In genomic region chr22:23289851-23290724, GRCh38 we compare ENCODE assay signal across 9 cellular contexts.
DNase-seq lines count a peak whose midpoint lies in the region; ATAC-seq and TF ChIP-seq lines count a peak whose summit lies in the region.
"Had no signal": no experiment of that assay in that cellular context is flagged by ENCODE, and none has a peak within 500 bp of the region (broad histone marks: within the 10 kb centered on the region; RNA-seq: fewer than 3 reads in every experiment).

No MANE protein-coding gene starts in this region.

- H3K36me3 ChIP-seq in HEK293 (ENCODE audit: control insufficient read depth in 2 of 2, insufficient read depth in 1 of 2, low read length in 2 of 2) = peaks cover 15 to 97% of the 10 kb centered on the region in 2 experiments; a peak in 2 of 3 replicates

- intact Hi-C loops in CD14-positive monocyte (cut with micrococcal nuclease) = loop anchor here in 1 of 2 donors (10.0 kb wide), 1 partner anchor 335 kb away; no protein-coding TSS in a partner anchor

- H3K9me3 Mint-ChIP-seq in CD14-positive monocyte (peaks cover 0 to 1% (median 0%) of the 10 kb centered on the region in 7 donors), T-cell (no peaks in the 10 kb centered on the region)
- H3K9me3 Mint-ChIP-seq: IgD-negative memory B cell had no signal

- POLR2A ChIA-PET in HEK293 (lab: Yijun Ruan, JAX) = no interaction called here
- POLR2A ChIA-PET in T-cell (lab: Charles Lee) = interaction anchor here in 1 of 2 donors (0.6 kb wide), 1 partner anchor 146 kb away, joined by 3 read pairs; no protein-coding TSS in a partner anchor

- no peak overlapping the region for H3K27ac ChIP-seq in HEK293 (ENCODE audit: extremely low read depth, low read depth, low read length)
- H3K27ac ChIP-seq in angular gyrus (ENCODE audit: low read depth, low read length) = peak overlapping the region; percentile 32

- H3K4me1 Mint-ChIP-seq in CD14-positive monocyte = no peaks in the 10 kb centered on the region
- H3K4me1 Mint-ChIP-seq in T-cell = no peaks in the 10 kb centered on the region
- H3K4me1 Mint-ChIP-seq: IgD-negative memory B cell had no signal

- TF ChIP-seq CTCF in CD14-positive monocyte (IDR thresholded peaks at IDR 0.05) = peak; percentile 88
- TF ChIP-seq CTCF in HEK293 (tag by site-specific recombination; IDR thresholded peaks at IDR 0.05) = peak; percentile 59

- no peaks in the 10 kb centered on the region for H3K9me3 ChIP-seq in HEK293 (ENCODE audit: control insufficient read depth, insufficient read depth, low read depth, low read length)

- CTCF ChIA-PET in HEK293 (lab: Yijun Ruan, JAX) = interaction anchor here (0.6 to 4.1 kb wide), 30 partner anchors 8 to 349 kb away, joined by 3 to 28 read pairs (median 4); partner anchors contain the start of gene BCR
- CTCF ChIA-PET in T-cell (lab: Charles Lee) = interaction anchor here in 1 of 2 donors (1.0 to 2.0 kb wide), 4 partner anchors 11 to 117 kb away, joined by 3 to 8 read pairs (median 3); no protein-coding TSS in a partner anchor

- no peak for DNase-seq in CD14-positive monocyte (ENCODE audit: low spot score)
- peak in 31 of 34 experiments; percentile 12 to 61 (median 48) for DNase-seq in T-cell
- peak; percentile 92 for DNase-seq in iPS-NIHi7 (ENCODE audit: extremely low spot score)
- peak; percentile 29 to 39 (median 37) for DNase-seq in stimulated activated CD4-positive, alpha-beta T cell treated with anti-CD3 and anti-CD28 coated beads, Interleukin-1b, Interleukin-23, amount 100 ng/mL, for 24 hours (ENCODE audit: low read depth in 4 of 4, low spot score in 1 of 4)

- no peaks in the 10 kb centered on the region for H3K27me3 Mint-ChIP-seq in CD14-positive monocyte (ENCODE audit: low read depth in 3 of 3)
- no peaks in the 10 kb centered on the region for H3K27me3 Mint-ChIP-seq in T-cell
- H3K27me3 Mint-ChIP-seq: IgD-negative memory B cell had no signal

- ATAC-seq in T-cell (replicated peaks in 1 of 4) (peak; percentile 42 to 70 (median 59)), GM18867 (IDR thresholded peaks at IDR 0.05; ENCODE audit: unreplicated experiment) (no peak), GM19463 (IDR thresholded peaks at IDR 0.05; ENCODE audit: unreplicated experiment) (no peak)

- H3K4me3 Mint-ChIP-seq in CD14-positive monocyte (no peak overlapping the region), T-cell (peak overlapping the region in 1 of 3 donors; percentile 21)
- H3K4me3 Mint-ChIP-seq: IgD-negative memory B cell had no signal

- no peak overlapping the region for H3K4me3 ChIP-seq in HEK293 (ENCODE audit: low read depth, low read length)

- peaks cover 85 to 96% of the 10 kb centered on the region in 2 donors for H3K36me3 Mint-ChIP-seq in CD14-positive monocyte
- peaks cover 59% of the 10 kb centered on the region for H3K36me3 Mint-ChIP-seq in T-cell

- peak overlapping the region in 1 of 7 donors; percentile 72 for H3K27ac Mint-ChIP-seq in CD14-positive monocyte
- no peak overlapping the region for H3K27ac Mint-ChIP-seq in T-cell

- H3K4me1 ChIP-seq in HEK293 (ENCODE audit: control insufficient read depth, insufficient read depth, low read length) = no peaks in the 10 kb centered on the region

TF ChIP-seq in HEK293, 187 proteins besides CTCF, POLR2A, EP300 and RAD21:
- TF ChIP-seq ZBTB1 (tag by site-specific recombination; IDR thresholded peaks at IDR 0.05) (no peak), ZNF654 (tag by site-specific recombination; IDR thresholded peaks at IDR 0.05; ENCODE audit: low read depth) (peak; percentile 4; the same call in 1 of the 2 replicates)

Comparison
In these comparisons a context has a peak if more than half of its experiments do, and no peak if none do; other contexts are left out.
1. ATAC-seq: peak in T-cell (4 of 4); none in GM18867 (single experiment) and GM19463 (single experiment).